ENCODE assay signal across 8 cellular contexts in genomic region chr3:187736418-187736871, GRCh38. TPM values are rescaled to one million over a fixed set of nuclear protein-coding genes. Genes with fewer than 3 reads are reported as not detected.
DNase-seq lines count a peak whose midpoint lies in the region; ATAC-seq and TF ChIP-seq lines count a peak whose summit lies in the region.

No MANE protein-coding gene starts in this region.

- no peak overlapping the region for H3K9ac ChIP-seq in H9 (ENCODE audit: extremely low read depth, insufficient read length, low read length)
- H3K9ac ChIP-seq in skeletal muscle satellite cell (ENCODE audit: low read depth, low read length) = peak overlapping the region; percentile 95

- H2BK12ac ChIP-seq in H9 (ENCODE audit: insufficient read length, low read depth, low read length) = no peak overlapping the region

- CTCF ChIA-PET in activated B cell treated with CpG ODN at 0.5 μM for 24 hours (lab: Charles Lee) = interaction anchor here (0.8 to 6.4 kb wide), 2 partner anchors 1219 to 1304 kb away, joined by 3 to 545 read pairs; no protein-coding TSS in a partner anchor

- H3K79me2 ChIP-seq in H9 (ENCODE audit: insufficient read depth, low read length) = 0 out of 2 replicates have a peak, but pooled peaks cover 1% of the 10 kb centered on the region

- H3K56ac ChIP-seq in H9 (ENCODE audit: insufficient read length, low read depth, low read length) = no peak overlapping the region

- H3T11ph ChIP-seq in H9 (ENCODE audit: low read length) = no peak overlapping the region

- no peaks in the 10 kb centered on the region for H3K9me3 Mint-ChIP-seq in H9
- H3K9me3 Mint-ChIP-seq in activated B cell treated with CpG ODN at 0.5 μM for 24 hours = no peaks in the 10 kb centered on the region

- peaks cover 2% of the 10 kb centered on the region; the same call in 1 of the 2 replicates for H3K27me3 ChIP-seq in H9 (ENCODE audit: insufficient read depth, low read length)
- H3K27me3 ChIP-seq in gastroesophageal sphincter = no peaks in the 10 kb centered on the region
- no peaks in the 10 kb centered on the region for H3K27me3 ChIP-seq in skeletal muscle satellite cell (ENCODE audit: control insufficient read depth, insufficient read depth, low read length)

- H3K4me1 Mint-ChIP-seq in H9 = peaks cover 31 to 37% of the 10 kb centered on the region in 2 experiments
- peaks cover 45% of the 10 kb centered on the region for H3K4me1 Mint-ChIP-seq in activated B cell treated with CpG ODN at 0.5 μM for 24 hours

- H3K9me3 ChIP-seq in H9 (ENCODE audit: control insufficient read depth, low read depth, low read length) (no peaks in the 10 kb centered on the region), gastroesophageal sphincter (no peaks in the 10 kb centered on the region), skeletal muscle satellite cell (replicated peaks; ENCODE audit: low read length) (no peaks in the 10 kb centered on the region)

- no peak overlapping the region for H2AFZ ChIP-seq in H9 (ENCODE audit: low read length)

- H3K14ac ChIP-seq in H9 (ENCODE audit: insufficient read depth, low read length) = no peak overlapping the region; the same call in 1 of the 2 replicates

- no peak overlapping the region for H2BK5ac ChIP-seq in H9 (ENCODE audit: insufficient read length, low read length)

- H3K4me3 Mint-ChIP-seq in H9 = peak overlapping the region; percentile 85 to 92; a peak in 3 of 5 replicates
- H3K4me3 Mint-ChIP-seq in activated B cell treated with CpG ODN at 0.5 μM for 24 hours = peak overlapping the region; percentile 98

- no peaks in the 10 kb centered on the region for H4K20me1 ChIP-seq in H9 (ENCODE audit: control insufficient read depth, insufficient read depth, insufficient read length)

- no peak overlapping the region for H4K5ac ChIP-seq in H9 (ENCODE audit: insufficient read length, low read depth, low read length)

- no peak overlapping the region for H2BK120ac ChIP-seq in H9 (ENCODE audit: low read depth, low read length, poor library complexity, severe bottlenecking)

- H3K4me3 ChIP-seq in gastroesophageal sphincter (peak overlapping the region in 1 of 2 donors; percentile 68), skeletal muscle satellite cell (ENCODE audit: low read length) (peak overlapping the region; percentile 73)

- no peak overlapping the region for H3K27ac Mint-ChIP-seq in H9
- no peak overlapping the region for H3K27ac Mint-ChIP-seq in activated B cell treated with CpG ODN at 0.5 μM for 24 hours

- TF ChIP-seq CTCF in H9 (conservative IDR thresholded peaks at IDR 0.05) = no peak
- TF ChIP-seq CTCF in activated B cell treated with CpG ODN at 0.5 μM for 24 hours (IDR thresholded peaks at IDR 0.05) = no peak
- TF ChIP-seq CTCF in gastroesophageal sphincter (IDR thresholded peaks at IDR 0.05) = no peak

- H2AK5ac ChIP-seq in H9 (ENCODE audit: insufficient read length, low read length) = no peak overlapping the region

- intact Hi-C loops in activated B cell treated with CpG ODN at 0.5 μM for 24 hours (cut with micrococcal nuclease) = loop anchor here (10.0 kb wide), 1 partner anchor 1498 kb away; no protein-coding TSS in a partner anchor

- peak overlapping the region; percentile 98 for H3K4me2 ChIP-seq in H9 (ENCODE audit: insufficient read depth, insufficient read length, low read length)
- peak overlapping the region; percentile 94 for H3K4me2 ChIP-seq in skeletal muscle satellite cell (ENCODE audit: low read length)

- no CpG with 5 or more reads among the region's 8 CpGs for WGBS in H9 (ENCODE audit: extremely low coverage, insufficient read length, low lambda C conversion rate)
- 71% methylated on average over 2 of the region's 8 CpGs; no CpG with 5 or more reads in 1 of the 2 donors for WGBS in gastroesophageal sphincter (ENCODE audit: low coverage in 1 of 2), 2 donors

- no peak for ATAC-seq in activated B cell treated with CpG ODN at 0.5 μM for 24 hours (ENCODE audit: low read depth)
- ATAC-seq in gastroesophageal sphincter = no peak
- no peak for ATAC-seq in HG03354 (IDR thresholded peaks at IDR 0.05; ENCODE audit: poor library complexity, severe bottlenecking, unreplicated experiment)

- no peak overlapping the region for H2BK15ac ChIP-seq in H9 (ENCODE audit: low read depth, low read length)

- H3K4me1 ChIP-seq in H9 (ENCODE audit: insufficient read depth, low read length) = peaks cover 10% of the 10 kb centered on the region; the same call in 1 of the 2 replicates
- H3K4me1 ChIP-seq in gastroesophageal sphincter = peaks cover 4 to 64% (median 18%) of the 10 kb centered on the region in 3 donors
- H3K4me1 ChIP-seq in skeletal muscle satellite cell (ENCODE audit: control insufficient read depth, insufficient read depth, low read length) = peaks cover 59% of the 10 kb centered on the region

- H3K27me3 Mint-ChIP-seq in H9 (ENCODE audit: low read depth) = peaks cover 22% of the 10 kb centered on the region
- no peaks in the 10 kb centered on the region for H3K27me3 Mint-ChIP-seq in activated B cell treated with CpG ODN at 0.5 μM for 24 hours

- no peak overlapping the region for H2BK20ac ChIP-seq in H9 (ENCODE audit: low read depth, low read length, poor library complexity, severe bottlenecking)

- DNase-seq in H9 (no peak), activated B cell treated with CpG ODN at 0.5 μM for 24 hours (no peak), T1000 (lab: John Stamatoyannopoulos, UW) (no peak), DMS 273 treated with DMSO at 0.1 percent for 48 hours (lab: John Stamatoyannopoulos, UW) (no peak)
- DNase-seq in stimulated activated CD4-positive, alpha-beta T cell treated with anti-CD3 and anti-CD28 coated beads, Interleukin-1b, Interleukin-23, amount 100 ng/mL, for 48 hours = no peak

- TF ChIP-seq POLR2A in gastroesophageal sphincter (IDR thresholded peaks at IDR 0.05) = no peak

- H3K18ac ChIP-seq in H9 (ENCODE audit: insufficient read length, low read depth, low read length) = no peak overlapping the region

- no peak overlapping the region for H3K4ac ChIP-seq in H9 (ENCODE audit: low read depth, low read length)

- H3K79me1 ChIP-seq in H9 (ENCODE audit: insufficient read depth, low read depth, low read length, poor library complexity, severe bottlenecking) = no peaks in the 10 kb centered on the region

- H3K23me2 ChIP-seq in H9 (ENCODE audit: insufficient read length, low read depth, low read length, poor library complexity, severe bottlenecking) = peaks cover 33% of the 10 kb centered on the region

- H4K8ac ChIP-seq in H9 (replicated peaks; ENCODE audit: insufficient read length, low read depth, low read length) = no peak overlapping the region

- H3K36me3 Mint-ChIP-seq in H9 (ENCODE audit: insufficient read depth in 1 of 3, low read depth in 3 of 3) = peaks cover 0 to 9% (median 8%) of the 10 kb centered on the region in 3 experiments; a peak in 5 of 7 replicates
- peaks cover 38% of the 10 kb centered on the region for H3K36me3 Mint-ChIP-seq in activated B cell treated with CpG ODN at 0.5 μM for 24 hours (ENCODE audit: low read depth)

- H3K27ac ChIP-seq in H9 (ENCODE audit: insufficient read length, low read depth, low read length) = no peak overlapping the region
- peak overlapping the region in 3 of 4 donors; percentile 60 to 99 (median 93) for H3K27ac ChIP-seq in gastroesophageal sphincter

- H3K23ac ChIP-seq in H9 (ENCODE audit: insufficient read length, low read depth, low read length) = no peak overlapping the region

- TF ChIP-seq EP300 in gastroesophageal sphincter (IDR thresholded peaks at IDR 0.05) = no peak

- H3K36me3 ChIP-seq in gastroesophageal sphincter (peaks cover 3 to 35% of the 10 kb centered on the region in 2 donors), skeletal muscle satellite cell (ENCODE audit: insufficient read depth, low read length) (peaks cover 24% of the 10 kb centered on the region)

- POLR2A ChIA-PET in activated B cell treated with CpG ODN at 0.5 μM for 24 hours (lab: Charles Lee) = interaction anchor here (0.6 to 1.1 kb wide), 10 partner anchors 9 to 1546 kb away, joined by 3 to 15 read pairs (median 5); partner anchors contain the start of genes BCL6 and EIF4A2

- H4K91ac ChIP-seq in H9 (ENCODE audit: insufficient read length, low read depth, low read length) = no peak overlapping the region

RNA-seq across cellular contexts. Expression of gene BCL6, which starts 8.8 kb away (rescaled TPM):
- 3.4 and 4.1 TPM in 2 replicates for total RNA-seq in H9 (2021)
- total RNA-seq in activated B cell treated with CpG ODN at 0.5 μM for 24 hours = 100 and 112 TPM in 2 replicates
- total RNA-seq in gastroesophageal sphincter = 100 to 1,000 TPM in 3 of 4 donors, 10 to 100 TPM in 1; 60.0 to 146 (median 115) TPM
- total RNA-seq in skeletal muscle satellite cell (2012; rRNA removed) = 18.3 and 25.6 TPM in 2 replicates

RNA-seq across cellular contexts. Expression of gene RTP2, which starts 34.1 kb away (rescaled TPM):
- total RNA-seq in H9 (2021) = not detected in 2 replicates
- total RNA-seq in activated B cell treated with CpG ODN at 0.5 μM for 24 hours = not detected in 2 replicates
- not detected for total RNA-seq in gastroesophageal sphincter
- not detected in 2 replicates for total RNA-seq in skeletal muscle satellite cell (2012; rRNA removed)

Comparison
In these comparisons a context has a peak if more than half of its experiments do, and no peak if none do; other contexts are left out.
1. RNA of gene BCL6, which starts 8.8 kb away (total RNA-seq): 60.0 to 146 TPM in gastroesophageal sphincter and 100 to 112 TPM in activated B cell treated with CpG ODN at 0.5 μM for 24 hours; 3.4 to 4.1 TPM in H9; every median in the first group is over 10 times any median in the second.